In the genomic region with DNA sequence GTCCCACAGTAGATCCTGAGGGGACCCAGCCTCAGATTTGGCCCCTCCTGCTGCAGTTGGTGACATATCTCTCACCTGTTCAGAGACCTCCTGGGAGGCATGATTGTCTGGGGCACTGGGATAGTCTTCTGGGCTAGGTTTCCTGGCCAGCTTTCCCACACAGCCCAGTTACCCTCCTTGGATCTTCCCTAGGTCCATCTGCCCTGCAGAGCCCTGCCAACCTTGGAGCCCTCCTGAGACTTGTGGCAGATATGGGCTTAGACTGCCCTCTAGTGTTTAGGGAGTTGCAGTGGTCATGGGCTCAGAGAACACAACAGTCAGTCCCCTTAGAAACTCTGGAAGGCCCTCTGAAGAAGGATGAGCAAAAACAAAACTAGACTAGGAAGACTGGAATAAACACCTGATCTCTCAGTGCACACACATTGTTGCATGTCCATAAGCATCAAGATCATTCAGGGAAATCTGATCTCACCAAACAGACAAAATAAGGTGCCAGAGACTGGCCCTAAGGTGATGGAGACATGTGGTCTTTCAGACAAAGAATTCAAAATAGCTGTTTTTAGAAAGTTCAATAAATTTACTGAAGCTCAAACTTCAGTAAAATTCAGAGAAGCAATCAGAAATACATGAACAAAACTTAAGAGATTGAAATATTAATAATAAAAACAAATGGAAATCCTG, we compare ENCODE assay signal across 8 cellular contexts.
DNase-seq lines count a peak whose midpoint lies in the region; ATAC-seq, FAIRE-seq and TF ChIP-seq lines count a peak whose summit lies in the region.

No MANE protein-coding gene starts in this region.

- H3K27me3 ChIP-seq in H1 (replicated peaks in 1 of 4; ENCODE audit: control insufficient read depth in 3 of 4, extremely low read depth in 1 of 4, insufficient read depth in 3 of 4, low read length in 3 of 4): no peaks in the 10 kb centered on the region

- H4K8ac ChIP-seq in H1 (ENCODE audit: extremely low read depth, insufficient read depth, low read length): no peak overlapping the region

- no peak overlapping the region for H3K18ac ChIP-seq in H1 (ENCODE audit: extremely low read depth, low read length)

- peak; percentile 19 for FAIRE-seq in H1 (lab: Jason Lieb, UNC)

- TF ChIP-seq POLR2A in H1 (IDR thresholded peaks at IDR 0.05; ENCODE audit: control extremely low read depth in 1 of 2, low read depth in 2 of 2, low read length in 2 of 2): no peak

- no peak overlapping the region for H2BK120ac ChIP-seq in H1 (replicated peaks; ENCODE audit: low read depth, low read length)

- H4K91ac ChIP-seq in H1 (replicated peaks; ENCODE audit: insufficient read length, low read length): no peak overlapping the region

- DNase-seq in D341Med (ENCODE audit: low spot score): peak; percentile 11
- peak; percentile 1 to 9 for DNase-seq in NOMO-1 (lab: John Stamatoyannopoulos, UW; ENCODE audit: unreplicated experiment in 2 of 2)
- peak; percentile 27 to 58 for DNase-seq in H1 (ENCODE audit: low read depth in 1 of 2, low spot score in 2 of 2)
- DNase-seq in renal cortical epithelial cell (ENCODE audit: low read depth): peak; percentile 53
- DNase-seq in activated CD4-positive, CD25-positive, alpha-beta regulatory T cell (lab: John Stamatoyannopoulos, UW): no peak
- DNase-seq in activated CD4-positive, alpha-beta T cell treated with anti-CD3 and anti-CD28 coated beads, Interleukin-2, amount 50 U/mL, for 4 hours: no peak

- TF ChIP-seq CTCF in H1 (IDR thresholded peaks at IDR 0.05; ENCODE audit: control extremely low read depth in 1 of 3, insufficient read depth in 1 of 3, low read depth in 1 of 3, low read length in 3 of 3): peak; percentile 61 to 93 (median 90)

- H3K4me1 ChIP-seq in H1 (replicated peaks in 1 of 4; ENCODE audit: control insufficient read depth in 3 of 4, insufficient read depth in 4 of 4, low read length in 3 of 4): no peaks in the 10 kb centered on the region

- TF ChIP-seq RAD21 in H1 (IDR thresholded peaks at IDR 0.05 in 1 of 2, conservative IDR thresholded peaks at IDR 0.05 in 1 of 2; ENCODE audit: low read depth in 2 of 2, low read length in 2 of 2): peak; percentile 95 to 98

- ATAC-seq in GM18907 (IDR thresholded peaks at IDR 0.05; ENCODE audit: unreplicated experiment) (peak; percentile 99), HG03025 (IDR thresholded peaks at IDR 0.05; ENCODE audit: low FRiP score, unreplicated experiment) (peak; percentile 91)

- H2AFZ ChIP-seq in H1 (ENCODE audit: low read length): no peak overlapping the region

- H3K27ac ChIP-seq in H1 (ENCODE audit: low read depth, low read length): no peak overlapping the region

- no peak for TF ChIP-seq EP300 in H1 (IDR thresholded peaks at IDR 0.05; ENCODE audit: borderline replicate concordance in 1 of 2, low read depth in 2 of 2, low read length in 2 of 2)

- no peak overlapping the region for H3K4me2 ChIP-seq in H1 (ENCODE audit: insufficient read depth in 1 of 2, low read depth in 2 of 2, low read length in 2 of 2)

- H3K9ac ChIP-seq in H1 (replicated peaks in 1 of 4; ENCODE audit: extremely low read depth in 1 of 4, low read depth in 3 of 4, low read length in 3 of 4): no peak overlapping the region

- H4K20me1 ChIP-seq in H1 (replicated peaks in 1 of 2; ENCODE audit: control insufficient read depth in 1 of 2, insufficient read depth in 2 of 2, low read length in 2 of 2): no peaks in the 10 kb centered on the region

- no peaks in the 10 kb centered on the region for H3K79me1 ChIP-seq in H1 (ENCODE audit: low read depth, low read length)

- CTCF ChIA-PET in H1 (lab: Charles Lee; ENCODE audit: partially characterized antibody): interaction anchor here (0.6 to 4.1 kb wide), 17 partner anchors 13 to 870 kb away, joined by 3 to 18 read pairs (median 3); no protein-coding TSS in a partner anchor

- H3K4ac ChIP-seq in H1 (replicated peaks; ENCODE audit: insufficient read length, low read depth, low read length): no peak overlapping the region

- H3K23ac ChIP-seq in H1 (ENCODE audit: insufficient read length): no peak overlapping the region

- no peak overlapping the region for H4K5ac ChIP-seq in H1 (ENCODE audit: insufficient read length, low read depth, low read length)

- no peaks in the 10 kb centered on the region for H3K36me3 ChIP-seq in H1 (ENCODE audit: control insufficient read depth in 2 of 4, insufficient read depth in 4 of 4, low read length in 3 of 4)

- POLR2A ChIA-PET in H1 (lab: Charles Lee; ENCODE audit: partially characterized antibody): no interaction called here

- H3K56ac ChIP-seq in H1 (replicated peaks; ENCODE audit: insufficient read length, low read depth, low read length): no peak overlapping the region

- H3K23me2 ChIP-seq in H1 (ENCODE audit: low read depth, low read length): no peaks in the 10 kb centered on the region

- no peak overlapping the region for H2AK5ac ChIP-seq in H1 (ENCODE audit: low read depth, low read length)

- no peaks in the 10 kb centered on the region for H3K79me2 ChIP-seq in H1 (ENCODE audit: control insufficient read depth in 1 of 2, insufficient read depth in 2 of 2, low read length in 2 of 2)

- no peak overlapping the region for H2BK5ac ChIP-seq in H1 (ENCODE audit: low read depth, low read length)

- no peak overlapping the region for H3K14ac ChIP-seq in H1 (ENCODE audit: insufficient read length)

- no peaks in the 10 kb centered on the region for H3K9me3 ChIP-seq in H1 (ENCODE audit: insufficient read depth in 2 of 2, low read depth in 1 of 2, low read length in 1 of 2)

- H2BK12ac ChIP-seq in H1 (ENCODE audit: low read depth, low read length): no peak overlapping the region

- H2BK20ac ChIP-seq in H1 (ENCODE audit: low read length): no peak overlapping the region

- no peak overlapping the region for H3K4me3 ChIP-seq in H1 (ENCODE audit: extremely low read depth in 1 of 4, insufficient read depth in 2 of 4, low read depth in 3 of 4, low read length in 4 of 4)

- no peak overlapping the region for H2BK15ac ChIP-seq in H1 (ENCODE audit: low read length)

TF ChIP-seq in H1, 55 proteins besides CTCF, POLR2A, EP300 and RAD21:
- 0 out of 2 replicates have a peak, but pooled peaks have one; percentile 20 for TF ChIP-seq CREB1 (IDR thresholded peaks at IDR 0.05)
- TF ChIP-seq BRCA1 (IDR thresholded peaks at IDR 0.05; ENCODE audit: low read depth, low read length): no peak
TF ChIP-seq in H1: peak in this region for 1.

Comparison
In these comparisons a context has a peak if more than half of its experiments do, and no peak if none do; other contexts are left out.
1. DNase-seq: peak in D341Med (single experiment), NOMO-1 (2 of 2), H1 (2 of 2) and renal cortical epithelial cell (single experiment); none in activated CD4-positive, CD25-positive, alpha-beta regulatory T cell (0 of 4) and activated CD4-positive, alpha-beta T cell treated with anti-CD3 and anti-CD28 coated beads, Interleukin-2, amount 50 U/mL, for 4 hours (0 of 2).